Comparison of ENCODE assay signal across 15 cellular contexts in genomic region chr16:53478965-53479364, GRCh38.
"Had no signal": no experiment of that assay in that cellular context is flagged by ENCODE, and none has a peak within 500 bp of the region (broad histone marks: within the 10 kb centered on the region; RNA-seq: fewer than 3 reads in every experiment).

No MANE protein-coding gene starts in this region.

- H3K4me1 ChIP-seq: sigmoid colon, suprapubic skin, thyroid gland had no signal

- DNase-seq: cortex of kidney; dorsolateral prefrontal cortex; effector CD8-positive, alpha-beta T cell; heart left ventricle; hippocampal formation; left colon; mesendoderm; naive B cell; posterior cingulate gyrus; sigmoid colon; stimulated activated naive CD8-positive, alpha-beta T cell treated with anti-CD3 and anti-CD28 coated beads, Interleukin-15, Interleukin-2, amounts not matched to agents 100 U/mL and 50 U/mL, for 24 hours; thyroid gland had no signal

- H3K4me3 Mint-ChIP-seq: naive B cell, type B pancreatic cell had no signal

- H3K9me3 ChIP-seq: heart left ventricle, sigmoid colon, suprapubic skin, thyroid gland had no signal

- H3K4me3 ChIP-seq: dorsolateral prefrontal cortex, heart left ventricle, sigmoid colon, skin epidermis, suprapubic skin, thyroid gland had no signal

- H3K27ac ChIP-seq: heart left ventricle, sigmoid colon, skin epidermis, suprapubic skin, thyroid gland had no signal

- H3K27me3 ChIP-seq: dorsolateral prefrontal cortex, heart left ventricle, sigmoid colon, suprapubic skin, thyroid gland had no signal

- H3K27me3 Mint-ChIP-seq: naive B cell, type B pancreatic cell had no signal

- ATAC-seq: heart left ventricle; left colon; stimulated activated naive CD8-positive, alpha-beta T cell treated with anti-CD3 and anti-CD28 coated beads, Interleukin-15, Interleukin-2, amounts not matched to agents 100 U/mL and 50 U/mL, for 24 hours had no signal

- H3K9me3 Mint-ChIP-seq: naive B cell, type B pancreatic cell had no signal
